Comparison of ENCODE assay signal across 8 cellular contexts in genomic region chr20:478949-479429, GRCh38. TPM values are rescaled to one million over a fixed set of nuclear protein-coding genes. Genes with fewer than 3 reads are reported as not detected.
A peak's percentile ranks its signal among the peaks of the same experiment; 100 is the strongest.
DNase-seq lines count a peak whose midpoint lies in the region; ATAC-seq, FAIRE-seq and TF ChIP-seq lines count a peak whose summit lies in the region.

No MANE protein-coding gene starts in this region.

- FAIRE-seq in H1 (lab: Jason Lieb, UNC) = peak; percentile 91

- H4K20me1 ChIP-seq in H1 (replicated peaks in 1 of 2; ENCODE audit: control insufficient read depth in 1 of 2, insufficient read depth in 2 of 2, low read length in 2 of 2) = peaks cover 0 to 2% of the 10 kb centered on the region in 2 experiments

- H3K9me3 ChIP-seq in H1 (ENCODE audit: insufficient read depth in 2 of 2, low read depth in 1 of 2, low read length in 1 of 2) (no peaks in the 10 kb centered on the region), mucosa of descending colon (no peaks in the 10 kb centered on the region)

- H3K9ac ChIP-seq in H1 (replicated peaks in 1 of 4; ENCODE audit: extremely low read depth in 1 of 4, low read depth in 3 of 4, low read length in 3 of 4) = no peak overlapping the region

- in situ Hi-C loops in SK-MEL-5 (cut with HindIII; ENCODE audit: low pct_unique_long_range_greater_than_20kb, low sequenced_read_pairs) = no loop called here

- H3K56ac ChIP-seq in H1 (replicated peaks; ENCODE audit: insufficient read length, low read depth, low read length) = no peak overlapping the region

- ATAC-seq in mucosa of descending colon (peak; percentile 61), HG03521 (IDR thresholded peaks at IDR 0.05; ENCODE audit: unreplicated experiment) (no peak)

- H3K27ac ChIP-seq in ACC112 (ENCODE audit: low read depth, low read length) (peak overlapping the region; percentile 17; the same call in 1 of the 2 replicates), H1 (ENCODE audit: low read depth, low read length) (no peak overlapping the region)

- H2BK5ac ChIP-seq in H1 (ENCODE audit: low read depth, low read length) = no peak overlapping the region

- H4K5ac ChIP-seq in H1 (ENCODE audit: insufficient read length, low read depth, low read length) = no peak overlapping the region

- no peak overlapping the region for H3K4ac ChIP-seq in H1 (replicated peaks; ENCODE audit: insufficient read length, low read depth, low read length)

- H2BK120ac ChIP-seq in H1 (replicated peaks; ENCODE audit: low read depth, low read length) = no peak overlapping the region

- no peaks in the 10 kb centered on the region for H3K23me2 ChIP-seq in H1 (ENCODE audit: low read depth, low read length)

- H2BK12ac ChIP-seq in H1 (ENCODE audit: low read depth, low read length) = no peak overlapping the region

- POLR2A ChIA-PET in H1 (lab: Charles Lee; ENCODE audit: partially characterized antibody) = interaction anchor here (0.8 kb wide), 1 partner anchor 34 kb away, joined by 4 read pairs; no protein-coding TSS in a partner anchor

- no peak overlapping the region for H2BK15ac ChIP-seq in H1 (ENCODE audit: low read length)

- no peak for TF ChIP-seq EP300 in H1 (IDR thresholded peaks at IDR 0.05; ENCODE audit: borderline replicate concordance in 1 of 2, low read depth in 2 of 2, low read length in 2 of 2)

- DNase-seq in GF-D8 (lab: John Stamatoyannopoulos, UW) (peak; percentile 25), NCI-H1105 (lab: John Stamatoyannopoulos, UW) (peak; percentile 41), SK-MEL-5 (ENCODE audit: low read depth, low spot score) (peak; percentile 84), H1 (ENCODE audit: low read depth in 1 of 2, low spot score in 2 of 2) (no peak), mucosa of descending colon (peak in 1 of 3 donors; percentile 77), posterior vena cava (ENCODE audit: low spot score) (no peak)

- no peaks in the 10 kb centered on the region for H3K79me2 ChIP-seq in ACC112 (ENCODE audit: control insufficient read depth, insufficient read depth, low read length, unreplicated experiment)
- no peaks in the 10 kb centered on the region for H3K79me2 ChIP-seq in H1 (ENCODE audit: control insufficient read depth in 1 of 2, insufficient read depth in 2 of 2, low read length in 2 of 2)

- H3K36me3 ChIP-seq in ACC112 (ENCODE audit: insufficient read depth, low read length) (peaks cover 5% of the 10 kb centered on the region), H1 (ENCODE audit: control insufficient read depth in 2 of 4, insufficient read depth in 4 of 4, low read length in 3 of 4) (peaks cover 12 to 47% (median 29%) of the 10 kb centered on the region in 4 experiments), mucosa of descending colon (ENCODE audit: low read depth) (peaks cover 10% of the 10 kb centered on the region)

- H2BK20ac ChIP-seq in H1 (ENCODE audit: low read length) = no peak overlapping the region

- CTCF ChIA-PET in H1 (lab: Charles Lee; ENCODE audit: partially characterized antibody) = interaction anchor here (0.8 to 5.3 kb wide), 15 partner anchors 8 to 258 kb away, joined by 3 to 36 read pairs (median 5); no protein-coding TSS in a partner anchor

- no peak overlapping the region for H3K18ac ChIP-seq in H1 (ENCODE audit: extremely low read depth, low read length)

- no peak overlapping the region for H4K91ac ChIP-seq in H1 (replicated peaks; ENCODE audit: insufficient read length, low read length)

- H2AFZ ChIP-seq in ACC112 (ENCODE audit: low read length, unreplicated experiment) = no peak overlapping the region
- no peak overlapping the region for H2AFZ ChIP-seq in H1 (ENCODE audit: low read length)

- TF ChIP-seq CTCF in H1 (IDR thresholded peaks at IDR 0.05; ENCODE audit: control extremely low read depth in 1 of 3, insufficient read depth in 1 of 3, low read depth in 1 of 3, low read length in 3 of 3) (peak in 2 of 3 experiments; percentile 43 to 51; a peak in 2 of 4 replicates), mucosa of descending colon (IDR thresholded peaks at IDR 0.05) (no peak)

- H3K14ac ChIP-seq in H1 (ENCODE audit: insufficient read length) = no peak overlapping the region

- no peak overlapping the region for H3K23ac ChIP-seq in H1 (ENCODE audit: insufficient read length)

- no peak for TF ChIP-seq POLR2A in H1 (IDR thresholded peaks at IDR 0.05; ENCODE audit: control extremely low read depth in 1 of 2, low read depth in 2 of 2, low read length in 2 of 2)

- peaks cover 25% of the 10 kb centered on the region for H3K4me1 ChIP-seq in ACC112 (ENCODE audit: control insufficient read depth, insufficient read depth, low read length, unreplicated experiment)
- H3K4me1 ChIP-seq in H1 (replicated peaks in 1 of 4; ENCODE audit: control insufficient read depth in 3 of 4, insufficient read depth in 4 of 4, low read length in 3 of 4) = no peaks in the 10 kb centered on the region
- H3K4me1 ChIP-seq in mucosa of descending colon (ENCODE audit: low read depth) = peaks cover 10% of the 10 kb centered on the region

- no peak overlapping the region for H4K8ac ChIP-seq in H1 (ENCODE audit: extremely low read depth, insufficient read depth, low read length)

- H3K4me3 ChIP-seq in ACC112 (ENCODE audit: low read depth, low read length) (no peak overlapping the region), H1 (ENCODE audit: extremely low read depth in 1 of 4, insufficient read depth in 2 of 4, low read depth in 3 of 4, low read length in 4 of 4) (no peak overlapping the region), mucosa of descending colon (no peak overlapping the region)

- H2AK5ac ChIP-seq in H1 (ENCODE audit: low read depth, low read length) = no peak overlapping the region

- H3K79me1 ChIP-seq in H1 (ENCODE audit: low read depth, low read length) = no peaks in the 10 kb centered on the region

- H3K27me3 ChIP-seq in ACC112 (ENCODE audit: insufficient read depth, low read length) (no peaks in the 10 kb centered on the region), H1 (replicated peaks in 1 of 4; ENCODE audit: control insufficient read depth in 3 of 4, extremely low read depth in 1 of 4, insufficient read depth in 3 of 4, low read length in 3 of 4) (no peaks in the 10 kb centered on the region)

- no peak overlapping the region for H3K4me2 ChIP-seq in H1 (ENCODE audit: insufficient read depth in 1 of 2, low read depth in 2 of 2, low read length in 2 of 2)

- intact Hi-C loops in mucosa of descending colon (cut with DNase I, micrococcal nuclease) (loop anchor here in 1 of 2 donors (5.0 kb wide), 1 partner anchor 127 kb away; no protein-coding TSS in a partner anchor), posterior vena cava (cut with DNase I) (loop anchor here (5.0 kb wide), 1 partner anchor 127 kb away; no protein-coding TSS in a partner anchor)

- TF ChIP-seq RAD21 in H1 (IDR thresholded peaks at IDR 0.05 in 1 of 2, conservative IDR thresholded peaks at IDR 0.05 in 1 of 2; ENCODE audit: low read depth in 2 of 2, low read length in 2 of 2) = peak; percentile 50 to 60

- 94% methylated on average over 3 of the region's 3 CpGs; no CpG with 5 or more reads in 1 of the 2 experiments for WGBS in H1 (ENCODE audit: extremely low coverage in 1 of 2, insufficient coverage in 1 of 2, insufficient read length in 1 of 2, insufficient replicate concordance in 2 of 2, low coverage in 1 of 2, low lambda C conversion rate in 2 of 2, missing lambda C conversion rate in 1 of 2), 2 experiments

TF ChIP-seq in H1, 55 proteins besides CTCF, POLR2A, EP300 and RAD21:
- TF ChIP-seq RNF2 (IDR thresholded peaks at IDR 0.05; ENCODE audit: borderline replicate concordance, low read depth, low read length, missing control alignments, poor library complexity, severe bottlenecking) (no peak), TBP (IDR thresholded peaks at IDR 0.05; ENCODE audit: low read depth, low read length) (no peak), CTBP2 (IDR thresholded peaks at IDR 0.05; ENCODE audit: borderline replicate concordance, insufficient read depth, insufficient read length, low read length) (no peak), BRCA1 (IDR thresholded peaks at IDR 0.05; ENCODE audit: low read depth, low read length) (no peak), HDAC6 (IDR thresholded peaks at IDR 0.05; ENCODE audit: low read depth, low read length) (no peak), CBX5 (IDR thresholded peaks at IDR 0.05; ENCODE audit: low read depth, low read length) (no peak), TAF7 (optimal IDR thresholded peaks at IDR 0.05; ENCODE audit: borderline replicate concordance, low read depth, low read length) (no peak), TEAD4 (IDR thresholded peaks at IDR 0.05; ENCODE audit: low read depth, low read length) (no peak), TCF12 (IDR thresholded peaks at IDR 0.05; ENCODE audit: low read depth, low read length) (no peak), FOSL1 (IDR thresholded peaks at IDR 0.05; ENCODE audit: insufficient read depth, low read depth, low read length) (no peak), NRF1 (IDR thresholded peaks at IDR 0.05; ENCODE audit: low read depth, low read length) (no peak), ATF3 (IDR thresholded peaks at IDR 0.05; ENCODE audit: insufficient read depth, low read depth, low read length) (no peak)

RNA-seq across cellular contexts. Expression of gene TBC1D20, which starts 16.7 kb away (rescaled TPM):
- total RNA-seq in SK-MEL-5 (2014; rRNA removed; shearing (Covaris generic)) = 62.5 and 63.0 TPM in 2 replicates
- polyA plus RNA-seq in SK-MEL-5 (2015; cell fraction: cytosol; rRNA removed) = 82.6 and 95.7 TPM in 2 replicates
- polyA plus RNA-seq in SK-MEL-5 (2015; cell fraction: nucleus; rRNA removed) = 94.4 and 114 TPM in 2 replicates
- total RNA-seq in H1 (2021; fragmentation: NEBNext Ultra II Directional; extraction: Animal tissue kit (Norgen Biotek cat#: 25700)) = 16.2 and 17.1 TPM in 2 replicates
- polyA plus RNA-seq in H1 (2011; rRNA removed) = 14.5 and 17.4 TPM in 2 replicates
- polyA plus RNA-seq in H1 (2011; cell fraction: cytosol; rRNA removed) = 15.3 TPM
- polyA plus RNA-seq in H1 (2011; cell fraction: nucleus; rRNA removed) = 17.6 TPM
- polyA plus RNA-seq in H1 (2012, experiment 1 of 2) = 10.3 to 13.8 TPM (median 11.1 TPM) in 4 replicates
- polyA plus RNA-seq in H1 (2012, experiment 2 of 2) = 7.3 TPM
- polyA plus RNA-seq in H1 (2013, experiment 1 of 2) = 9.0 TPM
- 9.2 TPM for polyA plus RNA-seq in H1 (2013, experiment 2 of 2)
- polyA minus RNA-seq in H1 (2011; rRNA and poly(A)+ RNA removed) = 28.3 and 34.3 TPM in 2 replicates
- 9.1 TPM for polyA minus RNA-seq in H1 (2011; cell fraction: cytosol; rRNA and poly(A)+ RNA removed)
- polyA minus RNA-seq in H1 (2011; cell fraction: nucleus; rRNA and poly(A)+ RNA removed) = 8.4 TPM
- total RNA-seq in mucosa of descending colon (10 to 100 TPM; 30.4 to 49.6 (median 36.0) TPM), posterior vena cava (10 to 100 TPM; 28.7 to 33.0 TPM)

Comparison
In these comparisons a context has a peak if more than half of its experiments do, and no peak if none do; other contexts are left out.
1. DNase-seq: peak in GF-D8 (single experiment), NCI-H1105 (single experiment) and SK-MEL-5 (single experiment); none in H1 (0 of 2) and posterior vena cava (single experiment).